In genomic region chr13:28001837-28002473, GRCh38 we compare ENCODE assay signal across 27 cellular contexts. TPM values are rescaled to one million over a fixed set of nuclear protein-coding genes. Genes with fewer than 3 reads are reported as not detected.
"Had no signal": no experiment of that assay in that cellular context is flagged by ENCODE, and none has a peak within 500 bp of the region (broad histone marks: within the 10 kb centered on the region; RNA-seq: fewer than 3 reads in every experiment).

No MANE protein-coding gene starts in this region.

- H3K36me3 ChIP-seq: cardiac muscle cell, esophagus squamous epithelium, gastrocnemius medialis, pancreas, right atrium auricular region, thoracic aorta, upper lobe of left lung had no signal

- H3K27ac ChIP-seq: body of pancreas, cardiac muscle cell, esophagus squamous epithelium, gastrocnemius medialis, pancreas, psoas muscle, right atrium auricular region, thoracic aorta, upper lobe of left lung had no signal

- H3K4me1 ChIP-seq: esophagus squamous epithelium, gastrocnemius medialis, pancreas, psoas muscle, right atrium auricular region, upper lobe of left lung had no signal

- H3K4me3 ChIP-seq: body of pancreas, cardiac muscle cell, esophagus squamous epithelium, gastrocnemius medialis, pancreas, psoas muscle, right atrium auricular region, thoracic aorta, upper lobe of left lung had no signal

- H3K9me3 ChIP-seq: body of pancreas, esophagus squamous epithelium, gastrocnemius medialis, pancreas, psoas muscle, right atrium auricular region, thoracic aorta, upper lobe of left lung had no signal

- H3K4me3 Mint-ChIP-seq: activated CD4-positive, alpha-beta T cell treated with anti-CD3 and anti-CD28 coated beads, Interleukin-2, amount 10 ng/mL, durations not matched to agents 24 days and 14 days; activated CD8-positive, alpha-beta T cell treated with anti-CD3 and anti-CD28 coated beads, Interleukin-2, amount 10 ng/mL, durations not matched to agents 7 days and 5 days; activated naive CD8-positive, alpha-beta T cell treated with anti-CD3 and anti-CD28 coated beads, Interleukin-2, amount 50 U/mL, for 24 hours; activated T-helper 1 cell treated with anti-CD3 and anti-CD28 coated beads, Interleukin-12 subunit alpha, Interleukin-12 subunit beta, Interleukin-2, Interleukin-4 antibody, amounts not matched to agents 30 ng/mL and 10 ng/mL and 1 ng/mL, durations not matched to agents 14 hours and 24 hours and 36 hours; endodermal cell; nephron had no signal

- H3K4me1 Mint-ChIP-seq: activated CD4-positive, alpha-beta T cell treated with anti-CD3 and anti-CD28 coated beads, Interleukin-2, amount 10 ng/mL, durations not matched to agents 24 days and 14 days; activated naive CD8-positive, alpha-beta T cell treated with anti-CD3 and anti-CD28 coated beads, Interleukin-2, amount 50 U/mL, for 24 hours had no signal

- H3K27me3 Mint-ChIP-seq: activated CD4-positive, alpha-beta T cell treated with anti-CD3 and anti-CD28 coated beads, Interleukin-2, amount 10 ng/mL, durations not matched to agents 24 days and 14 days; activated naive CD8-positive, alpha-beta T cell treated with anti-CD3 and anti-CD28 coated beads, Interleukin-2, amount 50 U/mL, for 24 hours had no signal

- DNase-seq: activated CD4-positive, alpha-beta T cell treated with anti-CD3 and anti-CD28 coated beads, Interleukin-2, amount 10 ng/mL, durations not matched to agents 24 days and 14 days; activated CD4-positive, CD25-positive, alpha-beta regulatory T cell; activated CD8-positive, alpha-beta T cell treated with anti-CD3 and anti-CD28 coated beads, Interleukin-2, amount 10 ng/mL, durations not matched to agents 7 days and 5 days; activated gamma-delta T cell; activated naive CD4-positive, alpha-beta T cell treated with anti-CD3 and anti-CD28 coated beads, Interleukin-2, amount 50 U/mL, for 16 hours; activated naive CD8-positive, alpha-beta T cell treated with anti-CD3 and anti-CD28 coated beads, Interleukin-2, amount 50 U/mL, for 24 hours; body of pancreas; cortex of kidney; endodermal cell; esophagus squamous epithelium; gastrocnemius medialis; head of caudate nucleus; hypothalamus; left ventricle myocardium superior; mammary epithelial cell; midbrain; psoas muscle; stimulated activated CD4-positive, alpha-beta T cell treated with anti-CD3 and anti-CD28 coated beads, Interleukin-4, amount 100 ng/mL, for 24 hours; stimulated activated naive CD4-positive, alpha-beta T cell treated with Interleukin-2 at 50 U/mL for 16 hours had no signal

- H3K27me3 ChIP-seq: body of pancreas, cardiac muscle cell, esophagus squamous epithelium, gastrocnemius medialis, pancreas, right atrium auricular region, upper lobe of left lung had no signal

- ATAC-seq: activated CD8-positive, alpha-beta T cell treated with anti-CD3 and anti-CD28 coated beads, Interleukin-2, amount 10 ng/mL, durations not matched to agents 7 days and 5 days; activated naive CD8-positive, alpha-beta T cell treated with anti-CD3 and anti-CD28 coated beads, Interleukin-2, amount 50 U/mL, for 24 hours; body of pancreas; gastrocnemius medialis; left ventricle myocardium superior; pancreas; psoas muscle had no signal

- H3K27ac Mint-ChIP-seq: activated CD4-positive, alpha-beta T cell treated with anti-CD3 and anti-CD28 coated beads, Interleukin-2, amount 10 ng/mL, durations not matched to agents 24 days and 14 days; activated CD8-positive, alpha-beta T cell treated with anti-CD3 and anti-CD28 coated beads, Interleukin-2, amount 10 ng/mL, durations not matched to agents 7 days and 5 days; activated naive CD8-positive, alpha-beta T cell treated with anti-CD3 and anti-CD28 coated beads, Interleukin-2, amount 50 U/mL, for 24 hours; activated T-helper 1 cell treated with anti-CD3 and anti-CD28 coated beads, Interleukin-12 subunit alpha, Interleukin-12 subunit beta, Interleukin-2, Interleukin-4 antibody, amounts not matched to agents 30 ng/mL and 10 ng/mL and 1 ng/mL, durations not matched to agents 14 hours and 24 hours and 36 hours; endodermal cell; nephron had no signal

- H3K9me3 Mint-ChIP-seq: activated CD4-positive, alpha-beta T cell treated with anti-CD3 and anti-CD28 coated beads, Interleukin-2, amount 10 ng/mL, durations not matched to agents 24 days and 14 days; activated naive CD8-positive, alpha-beta T cell treated with anti-CD3 and anti-CD28 coated beads, Interleukin-2, amount 50 U/mL, for 24 hours; activated T-helper 1 cell treated with anti-CD3 and anti-CD28 coated beads, Interleukin-12 subunit alpha, Interleukin-12 subunit beta, Interleukin-2, Interleukin-4 antibody, amounts not matched to agents 30 ng/mL and 10 ng/mL and 1 ng/mL, durations not matched to agents 14 hours and 24 hours and 36 hours; endodermal cell; nephron had no signal

RNA-seq across cellular contexts. Expression of gene URAD, which starts 13.5 kb away (rescaled TPM):
- total RNA-seq: activated CD4-positive, alpha-beta T cell treated with anti-CD3 and anti-CD28 coated beads, Interleukin-2, amount 10 ng/mL, durations not matched to agents 24 days and 14 days; activated CD8-positive, alpha-beta T cell treated with anti-CD3 and anti-CD28 coated beads, Interleukin-2, amount 10 ng/mL, durations not matched to agents 7 days and 5 days; activated T-helper 1 cell treated with anti-CD3 and anti-CD28 coated beads, Interleukin-12 subunit alpha, Interleukin-12 subunit beta, Interleukin-2, Interleukin-4 antibody, amounts not matched to agents 30 ng/mL and 10 ng/mL and 1 ng/mL, durations not matched to agents 14 hours and 24 hours and 36 hours; body of pancreas; cardiac muscle cell; cerebellum; endodermal cell; esophagus squamous epithelium; gastrocnemius medialis; left ventricle myocardium superior; mammary epithelial cell; pancreas; psoas muscle; right atrium auricular region; thoracic aorta had no signal
- polyA plus RNA-seq: cardiac muscle cell, mammary epithelial cell, psoas muscle had no signal

RNA-seq across cellular contexts. Expression of gene CDX2, which starts 32.8 kb away (rescaled TPM):
- total RNA-seq: activated CD4-positive, alpha-beta T cell treated with anti-CD3 and anti-CD28 coated beads, Interleukin-2, amount 10 ng/mL, durations not matched to agents 24 days and 14 days; activated CD8-positive, alpha-beta T cell treated with anti-CD3 and anti-CD28 coated beads, Interleukin-2, amount 10 ng/mL, durations not matched to agents 7 days and 5 days; activated T-helper 1 cell treated with anti-CD3 and anti-CD28 coated beads, Interleukin-12 subunit alpha, Interleukin-12 subunit beta, Interleukin-2, Interleukin-4 antibody, amounts not matched to agents 30 ng/mL and 10 ng/mL and 1 ng/mL, durations not matched to agents 14 hours and 24 hours and 36 hours; cardiac muscle cell; cerebellum; endodermal cell; esophagus squamous epithelium; left ventricle myocardium superior; mammary epithelial cell; psoas muscle; right atrium auricular region; thoracic aorta had no signal
- polyA plus RNA-seq: cardiac muscle cell, mammary epithelial cell had no signal
